In genomic region chrX:54194982-54195588, GRCh38 we compare ENCODE assay signal across 29 cellular contexts.
"Had no signal": no experiment of that assay in that cellular context is flagged by ENCODE, and none has a peak within 500 bp of the region (broad histone marks: within the 10 kb centered on the region; RNA-seq: fewer than 3 reads in every experiment).

No MANE protein-coding gene starts in this region.

- FAIRE-seq: endometrium, endothelial cell of umbilical vein, frontal cortex had no signal

- H3K4me1 ChIP-seq: ascending aorta, breast epithelium, colonic mucosa had no signal

- H3K36me3 ChIP-seq: ascending aorta, breast epithelium, cardiac muscle cell, colonic mucosa had no signal

- H3K4me3 ChIP-seq: ascending aorta, breast epithelium, cardiac muscle cell, colonic mucosa had no signal

- H3K27me3 ChIP-seq: ascending aorta, cardiac muscle cell, colonic mucosa had no signal

- DNase-seq: activated CD4-positive, alpha-beta memory T cell treated with anti-CD3 and anti-CD28 coated beads for 36 hours; activated CD4-positive, alpha-beta T cell treated with anti-CD3 and anti-CD28 coated beads for 36 hours; activated CD4-positive, alpha-beta T cell treated with anti-CD3 and anti-CD28 coated beads, Interleukin-2, amount 10 ng/mL, durations not matched to agents 24 days and 14 days; activated CD4-positive, CD25-positive, alpha-beta regulatory T cell; activated CD4-positive, CD25-positive, alpha-beta regulatory T cell treated with anti-CD3 and anti-CD28 coated beads, Interleukin-2, amount 50 U/mL, for 72 hours; activated CD8-positive, alpha-beta memory T cell treated with anti-CD3 and anti-CD28 coated beads, Interleukin-2, amount 10 ng/mL, durations not matched to agents 7 days and 5 days; activated CD8-positive, alpha-beta memory T cell treated with anti-CD3 and anti-CD28 coated beads, Interleukin-2, amount 50 U/mL, for 4 hours; activated CD8-positive, alpha-beta T cell treated with anti-CD3 and anti-CD28 coated beads, Interleukin-2, amount 10 ng/mL, durations not matched to agents 7 days and 5 days; activated gamma-delta T cell; activated naive CD4-positive, alpha-beta T cell; activated naive CD4-positive, alpha-beta T cell treated with anti-CD3 and anti-CD28 coated beads, Interleukin-2, amount 10 ng/mL, durations not matched to agents 7 days and 5 days; activated naive CD8-positive, alpha-beta T cell treated with anti-CD3 and anti-CD28 coated beads, Interleukin-2, amount 10 ng/mL, durations not matched to agents 7 days and 5 days; activated T-cell treated with anti-CD3 and anti-CD28 coated beads, Interleukin-2, amount 50 U/mL, for 1 hour; activated T-cell treated with anti-CD3 and anti-CD28 coated beads, Interleukin-2, amount 50 U/mL, for 72 hours; central memory CD4-positive, alpha-beta T cell; cerebellar nuclear complex; colonic mucosa; effector CD8-positive, alpha-beta T cell; foreskin fibroblast; head of caudate nucleus; T-helper 2 cell had no signal

- H3K27ac ChIP-seq: ascending aorta, breast epithelium, cardiac muscle cell, colonic mucosa, epithelial cell of prostate had no signal

- ATAC-seq: activated CD4-positive, alpha-beta T cell treated with anti-CD3 and anti-CD28 coated beads for 36 hours; activated CD8-positive, alpha-beta memory T cell treated with anti-CD3 and anti-CD28 coated beads, Interleukin-2, amount 10 ng/mL, durations not matched to agents 7 days and 5 days; activated CD8-positive, alpha-beta T cell treated with anti-CD3 and anti-CD28 coated beads, Interleukin-2, amount 10 ng/mL, durations not matched to agents 7 days and 5 days; activated naive CD4-positive, alpha-beta T cell treated with anti-CD3 and anti-CD28 coated beads, Interleukin-2, amount 50 U/mL, for 72 hours; activated T-cell treated with anti-CD3 and anti-CD28 coated beads, Interleukin-2, amount 50 U/mL, for 72 hours had no signal

- H3K9me3 ChIP-seq: ascending aorta, breast epithelium, colonic mucosa had no signal
